In the genomic region with DNA sequence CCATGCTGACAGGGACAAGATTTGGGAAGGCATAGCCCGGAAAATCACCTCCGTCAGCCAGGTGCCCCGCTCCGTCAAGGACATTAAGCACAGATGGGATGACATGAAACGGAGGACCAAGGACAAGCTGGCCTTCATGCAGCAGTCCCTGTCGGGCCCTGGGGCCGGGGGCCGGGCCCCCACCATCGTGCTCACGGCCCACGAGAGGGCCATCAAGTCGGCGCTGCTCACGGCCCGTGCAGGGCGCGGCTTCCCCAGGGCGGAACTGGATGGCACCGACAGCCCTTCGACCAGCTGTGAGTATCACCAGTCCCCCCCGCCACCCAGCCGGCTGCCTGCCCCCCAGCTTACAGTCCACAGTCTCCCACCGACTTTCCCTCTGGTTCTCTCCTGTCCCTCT, we compare ENCODE assay signal across 21 cellular contexts.
DNase-seq lines count a peak whose midpoint lies in the region; ATAC-seq and TF ChIP-seq lines count a peak whose summit lies in the region.
"Had no signal": no experiment of that assay in that cellular context is flagged by ENCODE, and none has a peak within 500 bp of the region (broad histone marks: within the 10 kb centered on the region; RNA-seq: fewer than 3 reads in every experiment).

No MANE protein-coding gene starts in this region.

- H3K4me1 Mint-ChIP-seq in chondrocyte (ENCODE audit: low read depth) (peaks cover 28% of the 10 kb centered on the region), mesothelial cell of epicardium (peaks cover 15% of the 10 kb centered on the region)
- H3K4me1 Mint-ChIP-seq in stimulated activated naive B cell treated with anti-CD40 and anti-IgM and Interleukin-4, amounts not matched to agents 10 μg/mL and 1 μg/mL and 100 μg/mL, for 72 hours = peaks cover 16 to 26% of the 10 kb centered on the region in 2 donors

- no peaks in the 10 kb centered on the region for H3K36me3 ChIP-seq in A673 (ENCODE audit: insufficient read depth, low read length, poor library complexity, severe bottlenecking)

- no peak overlapping the region for H3K4me3 ChIP-seq in A673 (ENCODE audit: low read depth, low read length, poor library complexity, severe bottlenecking)
- H3K4me3 ChIP-seq: GM23338, pancreas, SK-N-MC had no signal

- POLR2A ChIA-PET in A673 (lab: Charles Lee; ENCODE audit: low non-redundant PET) = no interaction called here

- H3K36me3 Mint-ChIP-seq in chondrocyte (ENCODE audit: low read depth) = peaks cover 20% of the 10 kb centered on the region
- peaks cover 13% of the 10 kb centered on the region for H3K36me3 Mint-ChIP-seq in mesothelial cell of epicardium
- H3K36me3 Mint-ChIP-seq in stimulated activated naive B cell treated with anti-CD40 and anti-IgM and Interleukin-4, amounts not matched to agents 10 μg/mL and 1 μg/mL and 100 μg/mL, for 72 hours = peaks cover 26 to 45% of the 10 kb centered on the region in 2 donors

- BruUV-seq in A673 (replicated peaks; lab: Mats Ljungman, UMichigan) = no TSS peak

- ATAC-seq in stimulated activated naive B cell treated with anti-CD40 and anti-IgM and Interleukin-4, amounts not matched to agents 10 μg/mL and 1 μg/mL and 100 μg/mL, for 72 hours (replicated peaks) = no peak
- ATAC-seq in HG02642 (IDR thresholded peaks at IDR 0.05; ENCODE audit: poor library complexity, unreplicated experiment) (no peak), HG03521 (IDR thresholded peaks at IDR 0.05; ENCODE audit: unreplicated experiment) (no peak)
- ATAC-seq: activated CD4-positive, CD25-positive, alpha-beta regulatory T cell treated with anti-CD3 and anti-CD28 coated beads, Interleukin-2, amount 50 U/mL, for 24 hours; activated naive CD8-positive, alpha-beta T cell treated with anti-CD3 and anti-CD28 coated beads, Interleukin-2, amount 50 U/mL, for 24 hours; Panc1 had no signal

- H3K4me3 Mint-ChIP-seq in chondrocyte (ENCODE audit: unreplicated experiment) = no peak overlapping the region
- no peak overlapping the region for H3K4me3 Mint-ChIP-seq in mesothelial cell of epicardium
- no peak overlapping the region for H3K4me3 Mint-ChIP-seq in stimulated activated naive B cell treated with anti-CD40 and anti-IgM and Interleukin-4, amounts not matched to agents 10 μg/mL and 1 μg/mL and 100 μg/mL, for 72 hours
- H3K4me3 Mint-ChIP-seq: activated naive CD8-positive, alpha-beta T cell treated with anti-CD3 and anti-CD28 coated beads, Interleukin-2, amount 50 U/mL, for 24 hours; CD4-positive, CD25-positive, alpha-beta regulatory T cell; central memory CD8-positive, alpha-beta T cell had no signal

- peak overlapping the region; percentile 96 for H3K27ac Mint-ChIP-seq in chondrocyte (ENCODE audit: unreplicated experiment)
- peak overlapping the region; percentile 71 for H3K27ac Mint-ChIP-seq in mesothelial cell of epicardium
- peak overlapping the region; percentile 44 for H3K27ac Mint-ChIP-seq in stimulated activated naive B cell treated with anti-CD40 and anti-IgM and Interleukin-4, amounts not matched to agents 10 μg/mL and 1 μg/mL and 100 μg/mL, for 72 hours
- H3K27ac Mint-ChIP-seq: activated naive CD8-positive, alpha-beta T cell treated with anti-CD3 and anti-CD28 coated beads, Interleukin-2, amount 50 U/mL, for 24 hours; activated T-helper 2 cell treated with anti-CD3 and anti-CD28 coated beads, Interferon-gamma antibody, Interleukin-2, Interleukin-4, amounts not matched to agents 10 μg/mL and 5 μg/mL and 100 μg/mL, durations not matched to agents 14 hours and 24 hours and 36 hours had no signal

- peak overlapping the region; percentile 58 for H3K27ac ChIP-seq in A673 (ENCODE audit: low read depth, low read length, poor library complexity, severe bottlenecking)
- H3K27ac ChIP-seq: pancreas, SK-N-MC, suprapubic skin had no signal

- H3K27me3 ChIP-seq in A673 (replicated peaks; ENCODE audit: insufficient read depth, low read depth, low read length, poor library complexity) = no peaks in the 10 kb centered on the region
- H3K27me3 ChIP-seq: pancreas, suprapubic skin had no signal

- H3K9me3 Mint-ChIP-seq in chondrocyte (ENCODE audit: low read depth) (no peaks in the 10 kb centered on the region), mesothelial cell of epicardium (no peaks in the 10 kb centered on the region)
- H3K9me3 Mint-ChIP-seq in stimulated activated naive B cell treated with anti-CD40 and anti-IgM and Interleukin-4, amounts not matched to agents 10 μg/mL and 1 μg/mL and 100 μg/mL, for 72 hours = no peaks in the 10 kb centered on the region
- H3K9me3 Mint-ChIP-seq: activated naive CD8-positive, alpha-beta T cell treated with anti-CD3 and anti-CD28 coated beads, Interleukin-2, amount 50 U/mL, for 24 hours; activated T-helper 2 cell treated with anti-CD3 and anti-CD28 coated beads, Interferon-gamma antibody, Interleukin-2, Interleukin-4, amounts not matched to agents 10 μg/mL and 5 μg/mL and 100 μg/mL, durations not matched to agents 14 hours and 24 hours and 36 hours; CD4-positive, CD25-positive, alpha-beta regulatory T cell; central memory CD8-positive, alpha-beta T cell; GM23338 had no signal

- CTCF ChIA-PET in A673 (lab: Charles Lee) = interaction anchor here (1.4 kb wide), 1 partner anchor 98 kb away, joined by 4 read pairs; no protein-coding TSS in a partner anchor

- H3K27me3 Mint-ChIP-seq in chondrocyte (ENCODE audit: low read depth) (no peaks in the 10 kb centered on the region), mesothelial cell of epicardium (ENCODE audit: low read depth) (no peaks in the 10 kb centered on the region)
- no peaks in the 10 kb centered on the region for H3K27me3 Mint-ChIP-seq in stimulated activated naive B cell treated with anti-CD40 and anti-IgM and Interleukin-4, amounts not matched to agents 10 μg/mL and 1 μg/mL and 100 μg/mL, for 72 hours
- H3K27me3 Mint-ChIP-seq: activated naive CD8-positive, alpha-beta T cell treated with anti-CD3 and anti-CD28 coated beads, Interleukin-2, amount 50 U/mL, for 24 hours; CD4-positive, CD25-positive, alpha-beta regulatory T cell; central memory CD8-positive, alpha-beta T cell had no signal

- peaks cover 18% of the 10 kb centered on the region for H3K4me1 ChIP-seq in A673 (ENCODE audit: insufficient read depth, low read length, poor library complexity, severe bottlenecking)
- H3K4me1 ChIP-seq: pancreas had no signal

- no peak for DNase-seq in A673 (ENCODE audit: low spot score)
- no peak for DNase-seq in chondrocyte (ENCODE audit: low spot score)
- no peak for DNase-seq in mesothelial cell of epicardium (ENCODE audit: low spot score in 2 of 2, unreplicated experiment in 2 of 2)
- no peak for DNase-seq in stimulated activated naive B cell treated with anti-CD40 and anti-IgM and Interleukin-4, amounts not matched to agents 10 μg/mL and 1 μg/mL and 100 μg/mL, for 72 hours
- no peak for DNase-seq in HUDEP-2 (lab: John Stamatoyannopoulos, UW; ENCODE audit: unreplicated experiment in 76 of 76)
- no peak for DNase-seq in NCI-H2227 treated with DMSO at 0.1 percent for 48 hours (lab: John Stamatoyannopoulos, UW)
- DNase-seq: ACHN; activated naive CD8-positive, alpha-beta T cell treated with anti-CD3 and anti-CD28 coated beads, Interleukin-2, amount 50 U/mL, for 24 hours; CD4-positive, CD25-positive, alpha-beta regulatory T cell; pancreas; small intestine; stimulated activated CD4-positive, alpha-beta T cell treated with anti-CD3 and anti-CD28 coated beads, Interleukin-4, amount 100 ng/mL, for 24 hours had no signal

- intact Hi-C loops in A673 (cut with micrococcal nuclease; ENCODE audit: unreplicated experiment) = no loop called here

- H3K9me3 ChIP-seq in A673 (ENCODE audit: low read depth, low read length, poor library complexity, severe bottlenecking) = no peaks in the 10 kb centered on the region
- H3K9me3 ChIP-seq: pancreas, suprapubic skin had no signal

- TF ChIP-seq CTCF in A673 (conservative IDR thresholded peaks at IDR 0.05; ENCODE audit: low read depth, low read length) (no peak), chondrocyte (IDR thresholded peaks at IDR 0.05) (no peak), mesothelial cell of epicardium (IDR thresholded peaks at IDR 0.05; ENCODE audit: unreplicated experiment) (no peak)

Comparison
In these comparisons a context has a peak if more than half of its experiments do, and no peak if none do; other contexts are left out.
1. H3K27ac Mint-ChIP-seq: peak in every context shown above with its lines; median percentile 96 in chondrocyte; 71 in mesothelial cell of epicardium; 44 in stimulated activated naive B cell treated with anti-CD40 and anti-IgM and Interleukin-4, amounts not matched to agents 10 μg/mL and 1 μg/mL and 100 μg/mL, for 72 hours.